ENCODE assay signal across 24 cellular contexts in genomic region chr18:51323941-51324340, GRCh38.
DNase-seq lines count a peak whose midpoint lies in the region; TF ChIP-seq lines count a peak whose summit lies in the region.
"Had no signal": no experiment of that assay in that cellular context is flagged by ENCODE, and none has a peak within 500 bp of the region (broad histone marks: within the 10 kb centered on the region; RNA-seq: fewer than 3 reads in every experiment).

No MANE protein-coding gene starts in this region.

- H3K27ac ChIP-seq in A673 (ENCODE audit: low read depth, low read length, poor library complexity, severe bottlenecking) (peak overlapping the region; percentile 12), OCI-LY3 (ENCODE audit: low read length) (no peak overlapping the region), mesendoderm (ENCODE audit: low read depth, low read length) (no peak overlapping the region), spleen (no peak overlapping the region)
- H3K27ac ChIP-seq: BLaER1 treated with 17β-estradiol and CSF1 and Interleukin-3, amounts not matched to agents 10 nM and 100 nM; C4-2B had no signal

- no peak overlapping the region for H3K4ac ChIP-seq in mesendoderm (ENCODE audit: low read depth, low read length)

- TF ChIP-seq POLR2A in spleen (IDR thresholded peaks at IDR 0.05), result no peak

- BruUV-seq in A673 (replicated peaks; lab: Mats Ljungman, UMichigan), result no TSS peak
- no TSS peak for BruUV-seq in Calu3 (replicated peaks; lab: Mats Ljungman, UMichigan)

- no peak overlapping the region for H2BK15ac ChIP-seq in mesendoderm (replicated peaks; ENCODE audit: low read depth)

- TF ChIP-seq CTCF in A673 (conservative IDR thresholded peaks at IDR 0.05; ENCODE audit: low read depth, low read length), result no peak
- no peak for TF ChIP-seq CTCF in OCI-LY3 (IDR thresholded peaks at IDR 0.05; ENCODE audit: low read depth, low read length)
- TF ChIP-seq CTCF in retinal pigment epithelial cell (conservative IDR thresholded peaks at IDR 0.05; ENCODE audit: low read depth, low read length), result no peak
- TF ChIP-seq CTCF in Calu3 (IDR thresholded peaks at IDR 0.05; ENCODE audit: unreplicated experiment), result no peak
- no peak for TF ChIP-seq CTCF in spleen (IDR thresholded peaks at IDR 0.05 in 8 of 11, conservative IDR thresholded peaks at IDR 0.05 in 3 of 11)

- DNase-seq in A673 (ENCODE audit: low spot score) (peak; percentile 68), mesendoderm (peak; percentile 58), retinal pigment epithelial cell (ENCODE audit: low read depth) (peak; percentile 27), NOMO-1 (lab: John Stamatoyannopoulos, UW; ENCODE audit: unreplicated experiment in 2 of 2) (no peak), Calu3 (no peak), spleen (no peak)
- no peak for DNase-seq in NK-92 treated with Interleukin-12 subunit alpha and Interleukin-12 subunit beta, amount 100 ng/mL, for 24 hours (lab: John Stamatoyannopoulos, UW)
- DNase-seq: 8988T; AML-193; Caco-2; CD4-positive, alpha-beta T cell; CD8-positive, alpha-beta T cell; DMS 273 treated with DMSO at 0.1 percent for 48 hours; DMS153; DMS53; DMS79; DND-41; EL; GDM1 had no signal

- no peaks in the 10 kb centered on the region for H4K20me1 ChIP-seq in OCI-LY3 (ENCODE audit: insufficient read depth, low read length)
- H4K20me1 ChIP-seq: BLaER1 treated with 17β-estradiol and CSF1 and Interleukin-3, amounts not matched to agents 10 nM and 100 nM had no signal

- H3K4me3 ChIP-seq in A673 (ENCODE audit: low read depth, low read length, poor library complexity, severe bottlenecking) (no peak overlapping the region), OCI-LY3 (ENCODE audit: low read length) (no peak overlapping the region), mesendoderm (ENCODE audit: low read length) (no peak overlapping the region), retinal pigment epithelial cell (ENCODE audit: low read length) (no peak overlapping the region), spleen (no peak overlapping the region)
- H3K4me3 ChIP-seq: BLaER1 treated with 17β-estradiol and CSF1 and Interleukin-3, amounts not matched to agents 10 nM and 100 nM; GM12878 had no signal

- POLR2A ChIA-PET in A673 (lab: Charles Lee; ENCODE audit: low non-redundant PET), result interaction anchor here (0.6 kb wide), 1 partner anchor 53 kb away, joined by 3 read pairs; no protein-coding TSS in a partner anchor

- no peaks in the 10 kb centered on the region for H3K4me1 Mint-ChIP-seq in Calu3 (ENCODE audit: low read depth, unreplicated experiment)
- H3K4me1 Mint-ChIP-seq: B cell had no signal

- H3K27me3 Mint-ChIP-seq in Calu3 (ENCODE audit: unreplicated experiment), result peaks cover 25% of the 10 kb centered on the region

- H3K27ac Mint-ChIP-seq in Calu3 (ENCODE audit: unreplicated experiment), result no peak overlapping the region
- H3K27ac Mint-ChIP-seq: CD4-positive, alpha-beta T cell; CD8-positive, alpha-beta T cell had no signal

- no peaks in the 10 kb centered on the region for H3K27me3 ChIP-seq in A673 (replicated peaks; ENCODE audit: insufficient read depth, low read depth, low read length, poor library complexity)
- H3K27me3 ChIP-seq in OCI-LY3 (ENCODE audit: low read depth, low read length), result 0 out of 2 replicates have a peak, but pooled peaks cover 4% of the 10 kb centered on the region
- H3K27me3 ChIP-seq in mesendoderm (ENCODE audit: insufficient read depth, low read length, poor library complexity), result no peaks in the 10 kb centered on the region
- peaks cover 0 to 6% (median 0%) of the 10 kb centered on the region in 7 donors for H3K27me3 ChIP-seq in spleen (replicated peaks in 1 of 7)
- H3K27me3 ChIP-seq: BLaER1 treated with 17β-estradiol and CSF1 and Interleukin-3, amounts not matched to agents 10 nM and 100 nM had no signal

- no peaks in the 10 kb centered on the region for H3K36me3 Mint-ChIP-seq in Calu3 (ENCODE audit: insufficient read depth, unreplicated experiment)
- H3K36me3 Mint-ChIP-seq: CD8-positive, alpha-beta T cell had no signal

- intact Hi-C loops in A673 (cut with micrococcal nuclease; ENCODE audit: unreplicated experiment) (no loop called here), Calu3 (cut with micrococcal nuclease; ENCODE audit: unreplicated experiment) (no loop called here), spleen (cut with DNase I; ENCODE audit: low total_unique reads) (no loop called here)

- H2BK5ac ChIP-seq in mesendoderm (ENCODE audit: low read length), result no peak overlapping the region

- H3K18ac ChIP-seq in mesendoderm (ENCODE audit: low read length), result no peak overlapping the region

- H3K9me3 Mint-ChIP-seq in Calu3 (ENCODE audit: low read depth, unreplicated experiment), result no peaks in the 10 kb centered on the region
- H3K9me3 Mint-ChIP-seq: CD4-positive, alpha-beta T cell; CD8-positive, alpha-beta T cell had no signal

- no peak overlapping the region for H3K56ac ChIP-seq in mesendoderm (ENCODE audit: low read length)

- H2AK5ac ChIP-seq in mesendoderm (ENCODE audit: low read length), result no peak overlapping the region

- H2BK120ac ChIP-seq in mesendoderm (ENCODE audit: low read depth, low read length), result no peak overlapping the region

- peak overlapping the region; percentile 55; the same call in 1 of the 2 replicates for H2AFZ ChIP-seq in OCI-LY3 (ENCODE audit: low read depth, low read length)

- H3K9ac ChIP-seq in OCI-LY3 (ENCODE audit: low read length) (no peak overlapping the region), mesendoderm (ENCODE audit: low read length) (no peak overlapping the region)
- H3K9ac ChIP-seq: BLaER1 treated with 17β-estradiol and CSF1 and Interleukin-3, amounts not matched to agents 10 nM and 100 nM had no signal

- H3K9me3 ChIP-seq in A673 (ENCODE audit: low read depth, low read length, poor library complexity, severe bottlenecking) (no peaks in the 10 kb centered on the region), OCI-LY3 (ENCODE audit: insufficient read depth, low read length) (no peaks in the 10 kb centered on the region), spleen (no peaks in the 10 kb centered on the region)
- H3K9me3 ChIP-seq: Caco-2 had no signal

- no peak overlapping the region for H4K5ac ChIP-seq in mesendoderm (ENCODE audit: low read length)

- H3K4me2 ChIP-seq in OCI-LY3 (ENCODE audit: low read length), result peak overlapping the region; percentile 5; the same call in 1 of the 2 replicates
- H3K4me2 ChIP-seq in mesendoderm (ENCODE audit: low read length), result no peak overlapping the region
- H3K4me2 ChIP-seq: BLaER1 treated with 17β-estradiol and CSF1 and Interleukin-3, amounts not matched to agents 10 nM and 100 nM had no signal

- H3K36me3 ChIP-seq in A673 (ENCODE audit: insufficient read depth, low read length, poor library complexity, severe bottlenecking) (no peaks in the 10 kb centered on the region), OCI-LY3 (replicated peaks; ENCODE audit: low read depth, low read length) (no peaks in the 10 kb centered on the region), mesendoderm (ENCODE audit: control insufficient read depth, insufficient read depth, low read length) (no peaks in the 10 kb centered on the region), spleen (no peaks in the 10 kb centered on the region)
- H3K36me3 ChIP-seq: BLaER1 treated with 17β-estradiol and CSF1 and Interleukin-3, amounts not matched to agents 10 nM and 100 nM had no signal

- no peak overlapping the region for H3K23ac ChIP-seq in mesendoderm (ENCODE audit: low read length)

- H3K4me3 Mint-ChIP-seq in Calu3 (ENCODE audit: low read depth, unreplicated experiment), result no peak overlapping the region
- H3K4me3 Mint-ChIP-seq: B cell; CD4-positive, alpha-beta T cell; CD8-positive, alpha-beta T cell had no signal

- H4K8ac ChIP-seq in mesendoderm (ENCODE audit: low read depth, low read length), result no peak overlapping the region

- CTCF ChIA-PET in A673 (lab: Charles Lee) (no interaction called here), Calu3 (lab: Charles Lee) (interaction anchor here (0.6 kb wide), 2 partner anchors 64 to 79 kb away, joined by 3 to 4 read pairs; no protein-coding TSS in a partner anchor)

- H3K79me2 ChIP-seq in OCI-LY3 (ENCODE audit: low read length), result no peaks in the 10 kb centered on the region
- no peaks in the 10 kb centered on the region for H3K79me2 ChIP-seq in mesendoderm (ENCODE audit: control insufficient read depth, insufficient read depth, low read length)

- no peaks in the 10 kb centered on the region for H3K79me1 ChIP-seq in mesendoderm (ENCODE audit: low read length)

- peaks cover 44% of the 10 kb centered on the region for H3K4me1 ChIP-seq in A673 (ENCODE audit: insufficient read depth, low read length, poor library complexity, severe bottlenecking)
- peaks cover 9% of the 10 kb centered on the region for H3K4me1 ChIP-seq in OCI-LY3 (ENCODE audit: low read length)
- H3K4me1 ChIP-seq in mesendoderm (ENCODE audit: control insufficient read depth, low read depth, low read length), result peaks cover 4% of the 10 kb centered on the region
- no peaks in the 10 kb centered on the region for H3K4me1 ChIP-seq in spleen
- H3K4me1 ChIP-seq: BLaER1 treated with 17β-estradiol and CSF1 and Interleukin-3, amounts not matched to agents 10 nM and 100 nM had no signal

- WGBS in mesendoderm (ENCODE audit: extremely low coverage, insufficient coverage, low lambda C conversion rate), result no CpG with 5 or more reads among the region's 4 CpGs
- WGBS in spleen, 5 donors, result 76 to 86% (median 81%) methylated on average over 4 of the region's 4 CpGs

Comparison
In these comparisons a context has a peak if more than half of its experiments do, and no peak if none do; other contexts are left out.
1. DNase-seq: peak in A673 (single experiment), mesendoderm (single experiment) and retinal pigment epithelial cell (single experiment); none in NK-92 treated with Interleukin-12 subunit alpha and Interleukin-12 subunit beta, amount 100 ng/mL, for 24 hours (single experiment), NOMO-1 (0 of 2), Calu3 (single experiment) and spleen (single experiment).